In genomic region chr3:9861626-9862130, GRCh38 we compare ENCODE assay signal across 25 cellular contexts. TPM values are rescaled to one million over a fixed set of nuclear protein-coding genes. Genes with fewer than 3 reads are reported as not detected.
DNase-seq lines count a peak whose midpoint lies in the region; ATAC-seq, FAIRE-seq and TF ChIP-seq lines count a peak whose summit lies in the region.
"Had no signal": no experiment of that assay in that cellular context is flagged by ENCODE, and none has a peak within 500 bp of the region (broad histone marks: within the 10 kb centered on the region; RNA-seq: fewer than 3 reads in every experiment).

No MANE protein-coding gene starts in this region.

- no peak overlapping the region for H2AFZ ChIP-seq in neuronal stem cell (ENCODE audit: low read length)

- H3K27ac ChIP-seq in gastroesophageal sphincter = peak overlapping the region in 3 of 4 donors; percentile 15 to 87 (median 84)
- no peak overlapping the region for H3K27ac ChIP-seq in neuronal stem cell (replicated peaks; ENCODE audit: low read length)
- no peak overlapping the region for H3K27ac ChIP-seq in upper lobe of right lung
- H3K27ac ChIP-seq: body of pancreas, hepatocyte, SJSA1 had no signal

- H3K79me1 ChIP-seq in neuronal stem cell (ENCODE audit: low read depth, low read length) = no peaks in the 10 kb centered on the region

- H3K4ac ChIP-seq in neuronal stem cell (ENCODE audit: low read length) = no peak overlapping the region

- H3K9me3 ChIP-seq in T-helper 17 cell (ENCODE audit: control insufficient read depth, low read length, poor library complexity, severe bottlenecking) (no peaks in the 10 kb centered on the region), gastroesophageal sphincter (no peaks in the 10 kb centered on the region), neuronal stem cell (replicated peaks in 1 of 2; ENCODE audit: control insufficient read depth in 2 of 2, insufficient read depth in 1 of 2, low read depth in 1 of 2, low read length in 2 of 2) (no peaks in the 10 kb centered on the region), upper lobe of right lung (no peaks in the 10 kb centered on the region)
- H3K9me3 ChIP-seq: body of pancreas, SJSA1 had no signal

- FAIRE-seq in GM12892 (lab: Jason Lieb, UNC) = no peak
- no peak for FAIRE-seq in D721Med (lab: Jason Lieb, UNC)
- FAIRE-seq: GM18507, RCC 7860 had no signal

- peak overlapping the region; percentile 70 for H2AK5ac ChIP-seq in neuronal stem cell (ENCODE audit: low read depth, low read length)

- intact Hi-C loops in upper lobe of right lung (cut with DNase I) = no loop called here

- no peaks in the 10 kb centered on the region for H3K36me3 Mint-ChIP-seq in T-helper 17 cell (ENCODE audit: low read depth)

- peak overlapping the region; percentile 3 for H3K27ac Mint-ChIP-seq in T-helper 17 cell
- H3K27ac Mint-ChIP-seq: activated T-cell treated with anti-CD3 and anti-CD28 coated beads, Interleukin-2, amount 50 U/mL, for 24 hours; CD4-positive, alpha-beta T cell had no signal

- peaks cover 13% of the 10 kb centered on the region for H3K27me3 Mint-ChIP-seq in T-helper 17 cell

- WGBS in gastroesophageal sphincter (ENCODE audit: low coverage in 1 of 2), 2 donors = 91 to 93% methylated on average over 3 to 4 of the region's 5 CpGs
- WGBS in neuronal stem cell (ENCODE audit: extremely low coverage in 2 of 2, insufficient read length in 2 of 2, insufficient replicate concordance in 1 of 2), 2 donors = no CpG with 5 or more reads among the region's 5 CpGs

- H3K4me1 ChIP-seq in gastroesophageal sphincter (peaks cover 0 to 47% (median 23%) of the 10 kb centered on the region in 3 donors), neuronal stem cell (ENCODE audit: control insufficient read depth in 2 of 2, insufficient read depth in 1 of 2, low read depth in 1 of 2, low read length in 2 of 2) (peaks cover 0 to 7% of the 10 kb centered on the region in 2 donors), upper lobe of right lung (peaks cover 27% of the 10 kb centered on the region)
- H3K4me1 ChIP-seq: SJSA1 had no signal

- TF ChIP-seq EP300 in gastroesophageal sphincter (IDR thresholded peaks at IDR 0.05) = no peak

- no peak overlapping the region for H2BK12ac ChIP-seq in neuronal stem cell (ENCODE audit: low read length)

- TF ChIP-seq CTCF in gastroesophageal sphincter (IDR thresholded peaks at IDR 0.05) = no peak
- no peak for TF ChIP-seq CTCF in upper lobe of right lung (IDR thresholded peaks at IDR 0.05)
- no peak for TF ChIP-seq CTCF in D721Med (IDR thresholded peaks at IDR 0.05; ENCODE audit: insufficient read depth, missing control alignments)

- H3K14ac ChIP-seq in neuronal stem cell (ENCODE audit: low read length) = no peak overlapping the region

- TF ChIP-seq POLR2A in gastroesophageal sphincter (IDR thresholded peaks at IDR 0.05) (no peak), GM12892 (IDR thresholded peaks at IDR 0.05; ENCODE audit: low read depth, low read length) (no peak)

- H2BK15ac ChIP-seq in neuronal stem cell (ENCODE audit: low read length) = peak overlapping the region; percentile 64

- no peak overlapping the region for H3K4me2 ChIP-seq in neuronal stem cell (ENCODE audit: insufficient read depth, low read length, poor library complexity, severe bottlenecking)

- H4K8ac ChIP-seq in neuronal stem cell (ENCODE audit: low read depth, low read length) = peak overlapping the region; percentile 43

- H3K27me3 ChIP-seq in gastroesophageal sphincter (no peaks in the 10 kb centered on the region), neuronal stem cell (ENCODE audit: control insufficient read depth in 3 of 3, insufficient read depth in 3 of 3, low read depth in 1 of 3, low read length in 3 of 3) (peaks cover 0 to 12% (median 3%) of the 10 kb centered on the region in 3 experiments), upper lobe of right lung (no peaks in the 10 kb centered on the region)
- H3K27me3 ChIP-seq: body of pancreas, hepatocyte, SJSA1 had no signal

- H3K4me3 ChIP-seq in gastroesophageal sphincter (no peak overlapping the region), neuronal stem cell (ENCODE audit: low read length in 2 of 2) (no peak overlapping the region), upper lobe of right lung (no peak overlapping the region)
- H3K4me3 ChIP-seq: body of pancreas, hepatocyte, SJSA1 had no signal

- peak overlapping the region; percentile 75 for H2BK5ac ChIP-seq in neuronal stem cell (ENCODE audit: low read length)

- peak overlapping the region; percentile 72 for H2BK120ac ChIP-seq in neuronal stem cell (ENCODE audit: low read depth, low read length)

- no peak for DNase-seq in T-helper 17 cell
- DNase-seq in neuronal stem cell (ENCODE audit: low spot score) = no peak
- DNase-seq in upper lobe of right lung = no peak
- no peak for DNase-seq in GM12892 (ENCODE audit: insufficient read length)
- DNase-seq in D721Med (ENCODE audit: insufficient read length, low spot score) = no peak
- DNase-seq: activated CD8-positive, alpha-beta memory T cell treated with anti-CD3 and anti-CD28 coated beads for 24 hours; activated T-cell treated with anti-CD3 and anti-CD28 coated beads, Interleukin-2, amount 50 U/mL, for 24 hours; body of pancreas; CD4-positive, alpha-beta T cell; effector CD8-positive, alpha-beta T cell; erythroblast; foreskin fibroblast; KG1; NCI-H1694; NCI-H2171 treated with DMSO at 0.1 percent for 48 hours; NCI-H524 treated with DMSO at 0.1 percent for 48 hours had no signal

- H3K18ac ChIP-seq in neuronal stem cell (ENCODE audit: low read length) = peak overlapping the region; percentile 35

- H3K9ac ChIP-seq in neuronal stem cell (ENCODE audit: low read depth, low read length, poor library complexity) = no peak overlapping the region

- ATAC-seq in T-helper 17 cell (no peak), gastroesophageal sphincter (no peak), upper lobe of right lung (peak; percentile 50), HG03521 (IDR thresholded peaks at IDR 0.05; ENCODE audit: unreplicated experiment) (no peak)

- H3K36me3 ChIP-seq in gastroesophageal sphincter (no peaks in the 10 kb centered on the region), neuronal stem cell (replicated peaks in 1 of 2; ENCODE audit: control insufficient read depth in 2 of 2, insufficient read depth in 2 of 2, low read length in 2 of 2) (no peaks in the 10 kb centered on the region), upper lobe of right lung (no peaks in the 10 kb centered on the region)
- H3K36me3 ChIP-seq: SJSA1 had no signal

- H3K4me1 Mint-ChIP-seq in T-helper 17 cell = peaks cover 3% of the 10 kb centered on the region

- H3K23ac ChIP-seq in neuronal stem cell (ENCODE audit: low read depth, low read length, poor library complexity) = no peak overlapping the region

- no peak overlapping the region for H4K91ac ChIP-seq in neuronal stem cell (ENCODE audit: low read depth, low read length, poor library complexity)

- no peak overlapping the region for H3K4me3 Mint-ChIP-seq in T-helper 17 cell
- H3K4me3 Mint-ChIP-seq: CD4-positive, alpha-beta T cell had no signal

RNA-seq across cellular contexts. Expression of gene RPUSD3, which starts 17.9 kb away (rescaled TPM):
- total RNA-seq in T-helper 17 cell = 10 to 100 TPM; 19.0 to 20.8 TPM
- 10 to 100 TPM; 23.7 to 43.1 (median 32.6) TPM for total RNA-seq in gastroesophageal sphincter
- polyA plus RNA-seq in neuronal stem cell (2013, experiment 1 of 2) = 47.4 TPM
- 44.3 TPM for polyA plus RNA-seq in neuronal stem cell (2013, experiment 2 of 2)
- 27.7 TPM for total RNA-seq in upper lobe of right lung
- polyA plus RNA-seq in GM12892 (2012; ENCODE audit: missing spikeins) = 32.8 TPM

RNA-seq across cellular contexts. Expression of gene CIDEC, which starts 18.4 kb away (rescaled TPM):
- not detected for total RNA-seq in T-helper 17 cell
- total RNA-seq in gastroesophageal sphincter = 10 to 100 TPM in 1 of 4 donors, 1 to 10 TPM in 1, under 1 TPM in 1, not detected in 1; 0.35 to 12.4 (median 1.6) TPM
- polyA plus RNA-seq in neuronal stem cell (2013, experiment 1 of 2) = not detected
- not detected for polyA plus RNA-seq in neuronal stem cell (2013, experiment 2 of 2)
- not detected for total RNA-seq in upper lobe of right lung
- not detected for polyA plus RNA-seq in GM12892 (2012; ENCODE audit: missing spikeins)
- total RNA-seq: CD4-positive, alpha-beta T cell; pulmonary artery endothelial cell; SJSA1; T-helper 1 cell treated with Interleukin-12 subunit alpha and Interleukin-12 subunit beta and Interleukin-4 antibody, amounts not matched to agents 30 ng/mL and 1 ng/mL, for 36 hours; temporal lobe had no signal

RNA-seq across cellular contexts. Expression of gene JAGN1, which starts 28.7 kb away (rescaled TPM):
- 10 to 100 TPM; 15.4 to 17.8 TPM for total RNA-seq in T-helper 17 cell
- total RNA-seq in gastroesophageal sphincter = 10 to 100 TPM; 23.4 to 39.3 (median 31.7) TPM
- 23.4 TPM for polyA plus RNA-seq in neuronal stem cell (2013, experiment 1 of 2)
- polyA plus RNA-seq in neuronal stem cell (2013, experiment 2 of 2) = 24.0 TPM
- 28.7 TPM for total RNA-seq in upper lobe of right lung
- polyA plus RNA-seq in GM12892 (2012; ENCODE audit: missing spikeins) = 33.6 TPM

RNA-seq across cellular contexts. Expression of gene IL17RE, which starts 41.0 kb away (rescaled TPM):
- total RNA-seq in T-helper 17 cell = 10 to 100 TPM; 10.1 to 12.4 TPM
- total RNA-seq in gastroesophageal sphincter = under 1 TPM; 0.47 to 0.85 (median 0.79) TPM
- polyA plus RNA-seq in neuronal stem cell (2013, experiment 1 of 2) = 0.77 TPM
- 0.57 TPM for polyA plus RNA-seq in neuronal stem cell (2013, experiment 2 of 2)
- 22.6 TPM for total RNA-seq in upper lobe of right lung
- polyA plus RNA-seq in GM12892 (2012; ENCODE audit: missing spikeins) = 0.17 TPM

RNA-seq across cellular contexts. Expression of gene TTLL3, which starts 51.6 kb away (rescaled TPM):
- total RNA-seq in T-helper 17 cell (10 to 100 TPM; 87.2 to 88.7 TPM), gastroesophageal sphincter (10 to 100 TPM in 3 of 4 donors, 1 to 10 TPM in 1; 6.2 to 71.3 (median 29.5) TPM), upper lobe of right lung (37.3 TPM)
- 18.1 TPM for polyA plus RNA-seq in neuronal stem cell (2013, experiment 1 of 2)
- polyA plus RNA-seq in neuronal stem cell (2013, experiment 2 of 2) = 16.9 TPM
- 33.8 TPM for polyA plus RNA-seq in GM12892 (2012; ENCODE audit: missing spikeins)

Comparison
In these comparisons a context has a peak if more than half of its experiments do, and no peak if none do; other contexts are left out.
1. H3K27ac ChIP-seq: peak in gastroesophageal sphincter (3 of 4); none in neuronal stem cell (single experiment) and upper lobe of right lung (single experiment).